In genomic region chr6:136037885-136038460, GRCh38 we compare ENCODE assay signal across 8 cellular contexts.
A peak's percentile ranks its signal among the peaks of the same experiment; 100 is the strongest.
DNase-seq lines count a peak whose midpoint lies in the region; ATAC-seq and TF ChIP-seq lines count a peak whose summit lies in the region.

No MANE protein-coding gene starts in this region.

- RAD21 ChIA-PET in HCT116 (lab: Charles Lee; ENCODE audit: low non-redundant PET in 1 of 2, low total read pairs in 2 of 2, uncharacterized antibody in 2 of 2, unreplicated experiment in 2 of 2) = no interaction called here

- peak; percentile 34; the same call in 1 of the 2 replicates for ATAC-seq in HCT116

- TF ChIP-seq CTCF in HCT116 (IDR thresholded peaks at IDR 0.05 in 2 of 3, conservative IDR thresholded peaks at IDR 0.05 in 1 of 3; ENCODE audit: borderline replicate concordance in 1 of 3, insufficient read depth in 1 of 3, low read depth in 2 of 3, low read length in 2 of 3) = no peak

- H3K9ac ChIP-seq in HCT116 (ENCODE audit: low read length) (no peak overlapping the region), skeletal muscle tissue (ENCODE audit: low read depth in 1 of 3, low read length in 3 of 3) (peak overlapping the region; percentile 50 to 75 (median 71))

- H3K4me1 ChIP-seq in HCT116 (ENCODE audit: control insufficient read depth in 1 of 2, insufficient read depth in 2 of 2, low read length in 2 of 2) (no peaks in the 10 kb centered on the region), skeletal muscle tissue (ENCODE audit: control insufficient read depth in 3 of 3, insufficient read depth in 3 of 3, low read length in 3 of 3) (peaks cover 13 to 21% (median 18%) of the 10 kb centered on the region in 3 donors)

- H3K9me3 ChIP-seq in HCT116 (ENCODE audit: control insufficient read depth in 1 of 2, insufficient read depth in 1 of 2, low read depth in 1 of 2, low read length in 2 of 2) (no peaks in the 10 kb centered on the region), skeletal muscle tissue (ENCODE audit: control insufficient read depth in 3 of 3, low read length in 3 of 3) (no peaks in the 10 kb centered on the region)

- no peak overlapping the region for H2AFZ ChIP-seq in HCT116 (ENCODE audit: low read depth, low read length, poor library complexity, severe bottlenecking)

- no peaks in the 10 kb centered on the region for H3K79me2 ChIP-seq in HCT116 (ENCODE audit: insufficient read depth, low read length)

- no peak for DNase-seq in HCT116 (ENCODE audit: low read depth, low spot score)
- DNase-seq in astrocyte of the hippocampus (ENCODE audit: low read depth, low spot score) = peak; percentile 52
- DNase-seq in islet precursor cell = peak; percentile 55
- DNase-seq in stimulated activated CD4-positive, alpha-beta T cell treated with anti-CD3 and anti-CD28 coated beads, Interleukin-12 subunit alpha, Interleukin-12 subunit beta, amount 100 ng/mL, for 4 hours = no peak
- no peak for DNase-seq in NCI-H1105 treated with DMSO at 0.1 percent for 48 hours (lab: John Stamatoyannopoulos, UW)
- no peak for DNase-seq in NCI-H1048 (lab: John Stamatoyannopoulos, UW)
- no peak for DNase-seq in NCI-H2196 treated with DMSO at 0.1 percent for 48 hours (lab: John Stamatoyannopoulos, UW; ENCODE audit: unreplicated experiment)

- H3K4me3 ChIP-seq in HCT116 (replicated peaks in 1 of 2; ENCODE audit: low read depth in 1 of 2, low read length in 2 of 2) (no peak overlapping the region), skeletal muscle tissue (ENCODE audit: low read length in 3 of 3) (peak overlapping the region; percentile 42 to 72 (median 44))

- BruUV-seq in HCT116 (replicated peaks; lab: Mats Ljungman, UMichigan) = no TSS peak

- TF ChIP-seq RAD21 in HCT116 (IDR thresholded peaks at IDR 0.05; ENCODE audit: low read depth) = no peak

- H3K27me3 ChIP-seq in HCT116 (ENCODE audit: insufficient read depth, low read length) (no peaks in the 10 kb centered on the region), skeletal muscle tissue (ENCODE audit: control insufficient read depth in 3 of 3, insufficient read depth in 3 of 3, low read length in 3 of 3) (no peaks in the 10 kb centered on the region)

- no peaks in the 10 kb centered on the region for H3K9me2 ChIP-seq in HCT116 (ENCODE audit: insufficient read depth)

- no peak for TF ChIP-seq POLR2A in HCT116 (IDR thresholded peaks at IDR 0.05; ENCODE audit: borderline replicate concordance, extremely low read depth, insufficient read depth, insufficient read length)

- intact Hi-C loops in HCT116 (cut with micrococcal nuclease) = no loop called here

- H3K36me3 ChIP-seq in HCT116 (ENCODE audit: control insufficient read depth in 1 of 2, insufficient read depth in 2 of 2, low read length in 2 of 2) = no peaks in the 10 kb centered on the region
- no peaks in the 10 kb centered on the region for H3K36me3 ChIP-seq in skeletal muscle tissue (ENCODE audit: control insufficient read depth in 3 of 3, insufficient read depth in 3 of 3, low read length in 3 of 3)

- POLR2A ChIA-PET in HCT116 (lab: Charles Lee) = no interaction called here

- no peaks in the 10 kb centered on the region for H4K20me1 ChIP-seq in HCT116 (ENCODE audit: insufficient read depth)

- H3K4me2 ChIP-seq in HCT116 (ENCODE audit: low read length) = no peak overlapping the region

- CTCF ChIA-PET in HCT116 (lab: Charles Lee) = no interaction called here

- H3K27ac ChIP-seq in HCT116 (ENCODE audit: low read depth, low read length) = no peak overlapping the region
- H3K27ac ChIP-seq in skeletal muscle tissue (ENCODE audit: low read depth, low read length) = peak overlapping the region; percentile 48

TF ChIP-seq in HCT116, 20 proteins besides CTCF, POLR2A, EP300 and RAD21:
- TF ChIP-seq REST (IDR thresholded peaks at IDR 0.05; ENCODE audit: low read depth) (no peak), MAX (IDR thresholded peaks at IDR 0.05) (no peak), JUND (IDR thresholded peaks at IDR 0.05) (no peak), EZH2 (IDR thresholded peaks at IDR 0.05) (no peak), ELF1 (IDR thresholded peaks at IDR 0.05; ENCODE audit: borderline replicate concordance, low read depth) (no peak), YY1 (IDR thresholded peaks at IDR 0.05; ENCODE audit: extremely low read depth, insufficient replicate concordance, low read depth, low read length) (no peak)

Comparison
In these comparisons a context has a peak if more than half of its experiments do, and no peak if none do; other contexts are left out.
1. DNase-seq: peak in astrocyte of the hippocampus (single experiment) and islet precursor cell (single experiment); none in HCT116 (single experiment), stimulated activated CD4-positive, alpha-beta T cell treated with anti-CD3 and anti-CD28 coated beads, Interleukin-12 subunit alpha, Interleukin-12 subunit beta, amount 100 ng/mL, for 4 hours (single experiment), NCI-H1105 treated with DMSO at 0.1 percent for 48 hours (single experiment), NCI-H1048 (single experiment) and NCI-H2196 treated with DMSO at 0.1 percent for 48 hours (single experiment).
2. H3K4me3 ChIP-seq: peak in skeletal muscle tissue (3 of 3); none in HCT116 (0 of 2).